Comparison of ENCODE assay signal across 8 cellular contexts in the genomic region with DNA sequence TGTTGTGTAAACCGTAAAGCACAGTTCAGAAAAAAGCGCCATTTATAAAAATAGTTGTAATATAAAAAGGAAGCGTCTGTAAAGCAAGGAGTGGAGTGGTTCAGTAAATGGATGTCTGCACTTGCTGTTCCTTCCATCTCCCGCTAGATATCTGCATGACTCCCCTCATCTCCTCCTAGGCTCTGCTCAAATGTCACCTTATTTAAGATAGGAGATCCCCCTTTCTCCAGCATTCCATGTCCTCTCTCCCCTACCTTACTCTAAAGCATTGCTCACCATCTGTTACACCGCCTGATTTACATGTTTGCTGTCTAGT. TPM values are rescaled to one million over a fixed set of nuclear protein-coding genes. Genes with fewer than 3 reads are reported as not detected.
DNase-seq lines count a peak whose midpoint lies in the region; ATAC-seq and TF ChIP-seq lines count a peak whose summit lies in the region.

No MANE protein-coding gene starts in this region.

- H3K27ac Mint-ChIP-seq in naive thymus-derived CD4-positive, alpha-beta T cell: peak overlapping the region; percentile 72 to 97 (median 92)

- DNase-seq in HL-60 (ENCODE audit: low read depth in 1 of 2, low spot score in 1 of 2) (no peak), colonic mucosa (no peak), hypothalamus (lab: John Stamatoyannopoulos, UW) (no peak), RPMI8226 (no peak), GM10266 (ENCODE audit: extremely low spot score) (no peak), HPDE6-E6E7 (ENCODE audit: extremely low spot score) (no peak)
- no peak for DNase-seq in naive thymus-derived CD4-positive, alpha-beta T cell

- peak overlapping the region; percentile 83 to 98 (median 88) for H3K4me3 Mint-ChIP-seq in naive thymus-derived CD4-positive, alpha-beta T cell

- CTCF ChIA-PET in naive thymus-derived CD4-positive, alpha-beta T cell (lab: Charles Lee): interaction anchor here (1.2 kb wide), 1 partner anchor 597 kb away, joined by 4 read pairs; no protein-coding TSS in a partner anchor

- no peaks in the 10 kb centered on the region for H3K9me3 Mint-ChIP-seq in naive thymus-derived CD4-positive, alpha-beta T cell

- H3K27me3 ChIP-seq in HL-60 (ENCODE audit: insufficient read depth, poor library complexity, severe bottlenecking) (no peaks in the 10 kb centered on the region), colonic mucosa (no peaks in the 10 kb centered on the region)
- H3K27me3 ChIP-seq in naive thymus-derived CD4-positive, alpha-beta T cell (ENCODE audit: control insufficient read depth in 2 of 2, insufficient read depth in 2 of 2, low read length in 2 of 2): no peaks in the 10 kb centered on the region

- peaks cover 0 to 4% (median 0%) of the 10 kb centered on the region in 5 donors for H3K36me3 Mint-ChIP-seq in naive thymus-derived CD4-positive, alpha-beta T cell

- peaks cover 0 to 4% (median 0%) of the 10 kb centered on the region in 5 donors for H3K27me3 Mint-ChIP-seq in naive thymus-derived CD4-positive, alpha-beta T cell

- ATAC-seq in GM21360 (IDR thresholded peaks at IDR 0.05; ENCODE audit: unreplicated experiment): peak; percentile 22
- ATAC-seq in naive thymus-derived CD4-positive, alpha-beta T cell: peak; percentile 48

- H3K9me3 ChIP-seq in colonic mucosa: no peaks in the 10 kb centered on the region
- H3K9me3 ChIP-seq in naive thymus-derived CD4-positive, alpha-beta T cell (ENCODE audit: control insufficient read depth in 2 of 3, low read length in 3 of 3): no peaks in the 10 kb centered on the region

- POLR2A ChIA-PET in naive thymus-derived CD4-positive, alpha-beta T cell (lab: Charles Lee): interaction anchor here (0.5 to 1.9 kb wide), 3 partner anchors 13 to 707 kb away, joined by 3 to 6 read pairs (median 4); no protein-coding TSS in a partner anchor

- H3K9ac ChIP-seq in colonic mucosa (ENCODE audit: low read depth in 2 of 2, low read length in 2 of 2): peak overlapping the region; percentile 76 to 93

- intact Hi-C loops in colonic mucosa (cut with DNase I): no loop called here
- intact Hi-C loops in naive thymus-derived CD4-positive, alpha-beta T cell (cut with micrococcal nuclease): loop anchor here (5.0 kb wide), 3 partner anchors 125 to 1295 kb away; a partner anchor contains a TSS

- peaks cover 4% of the 10 kb centered on the region for H3K4me1 ChIP-seq in colonic mucosa
- H3K4me1 ChIP-seq in naive thymus-derived CD4-positive, alpha-beta T cell (ENCODE audit: control insufficient read depth in 2 of 2, insufficient read depth in 2 of 2, low read length in 2 of 2): peaks cover 8 to 22% of the 10 kb centered on the region in 2 donors

- TF ChIP-seq CTCF in HL-60 (IDR thresholded peaks at IDR 0.05; ENCODE audit: insufficient read depth, low read length) (no peak), colonic mucosa (IDR thresholded peaks at IDR 0.05) (no peak), GM10266 (IDR thresholded peaks at IDR 0.05; ENCODE audit: control insufficient read depth, insufficient read depth, low read depth, missing control alignments) (no peak)

- H3K36me3 ChIP-seq in colonic mucosa: no peaks in the 10 kb centered on the region
- peaks cover 0 to 17% (median 0%) of the 10 kb centered on the region in 3 experiments for H3K36me3 ChIP-seq in naive thymus-derived CD4-positive, alpha-beta T cell (ENCODE audit: control insufficient read depth in 2 of 3, insufficient read depth in 3 of 3, low read length in 3 of 3)

- H3K4me3 ChIP-seq in HL-60 (replicated peaks; ENCODE audit: insufficient read depth, low read length) (peak overlapping the region; percentile 100), colonic mucosa (peak overlapping the region; percentile 97)
- H3K4me3 ChIP-seq in naive thymus-derived CD4-positive, alpha-beta T cell (ENCODE audit: low read length): peak overlapping the region; percentile 88

- H3K27ac ChIP-seq in HL-60 (replicated peaks) (peak overlapping the region; percentile 65), colonic mucosa (peak overlapping the region; percentile 68)
- H3K27ac ChIP-seq in naive thymus-derived CD4-positive, alpha-beta T cell (ENCODE audit: low read depth, low read length): peak overlapping the region; percentile 97

- H3K4me1 Mint-ChIP-seq in naive thymus-derived CD4-positive, alpha-beta T cell: peaks cover 15 to 40% (median 23%) of the 10 kb centered on the region in 7 donors

RNA-seq across cellular contexts. Expression of a gene that starts 0.7 kb away (rescaled TPM):
- 10 to 100 TPM; 29.8 to 34.1 TPM for total RNA-seq in colonic mucosa
- 10 to 100 TPM; 16.5 to 21.5 (median 20.5) TPM for total RNA-seq in naive thymus-derived CD4-positive, alpha-beta T cell
- 10 to 100 TPM; 24.7 to 40.5 TPM for polyA plus RNA-seq in naive thymus-derived CD4-positive, alpha-beta T cell

RNA-seq across cellular contexts. Expression of a gene that starts 21.2 kb away (rescaled TPM):
- total RNA-seq in colonic mucosa: 100 to 1,000 TPM; 133 to 182 TPM
- total RNA-seq in naive thymus-derived CD4-positive, alpha-beta T cell: 1 to 10 TPM in 4 of 5 experiments, under 1 TPM in 1; 0.60 to 3.8 (median 2.9) TPM
- polyA plus RNA-seq in naive thymus-derived CD4-positive, alpha-beta T cell: under 1 TPM; 0.08 to 0.14 TPM

RNA-seq across cellular contexts. Expression of a gene that starts 45.2 kb away (rescaled TPM):
- total RNA-seq in colonic mucosa: under 1 TPM; 0.16 to 0.27 TPM
- total RNA-seq in naive thymus-derived CD4-positive, alpha-beta T cell: not detected
- polyA plus RNA-seq in naive thymus-derived CD4-positive, alpha-beta T cell: not detected

Comparison
In these comparisons a context has a peak if more than half of its experiments do, and no peak if none do; other contexts are left out.
1. RNA of a gene that starts 21.2 kb away (total RNA-seq): 133 to 182 TPM in colonic mucosa; 0.60 to 3.8 TPM in naive thymus-derived CD4-positive, alpha-beta T cell; every median in the first group is over 10 times any median in the second.
2. Peak in every context shown above with its lines, with median percentiles within 50 percentile points of each other: H3K27ac ChIP-seq and H3K4me3 ChIP-seq.